Comparison of ENCODE assay signal across 22 cellular contexts in the genomic region with DNA sequence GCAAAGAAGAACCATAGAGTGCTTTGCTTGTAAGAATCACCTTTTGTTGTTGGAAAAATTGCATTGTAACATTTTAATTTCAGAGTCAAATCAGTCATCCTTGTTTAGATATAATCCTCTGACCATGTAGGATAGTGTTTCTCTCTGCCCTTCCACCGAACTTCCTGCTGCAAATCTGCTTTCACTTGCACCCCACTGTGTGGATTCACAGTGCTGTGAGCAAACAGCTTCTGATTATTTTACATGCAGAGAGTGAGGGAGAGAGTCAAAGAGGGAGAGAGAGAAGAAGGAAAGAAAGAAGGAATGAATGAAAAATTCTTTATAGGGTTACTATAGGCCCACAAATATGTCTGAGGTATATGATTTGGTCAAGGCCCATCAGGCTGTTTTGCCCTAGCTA. TPM values are rescaled to one million over a fixed set of nuclear protein-coding genes. Genes with fewer than 3 reads are reported as not detected.
DNase-seq lines count a peak whose midpoint lies in the region; ATAC-seq and TF ChIP-seq lines count a peak whose summit lies in the region.
"Had no signal": no experiment of that assay in that cellular context is flagged by ENCODE, and none has a peak within 500 bp of the region (broad histone marks: within the 10 kb centered on the region; RNA-seq: fewer than 3 reads in every experiment).

No MANE protein-coding gene starts in this region.

- H3K23me2 ChIP-seq in H9 (ENCODE audit: insufficient read length, low read depth, low read length, poor library complexity, severe bottlenecking), result no peaks in the 10 kb centered on the region

- ATAC-seq in HG03196 (IDR thresholded peaks at IDR 0.05; ENCODE audit: unreplicated experiment) (no peak), HG02588 (IDR thresholded peaks at IDR 0.05; ENCODE audit: unreplicated experiment) (no peak), GM21529 (IDR thresholded peaks at IDR 0.05; ENCODE audit: unreplicated experiment) (no peak)
- no peak for ATAC-seq in activated CD4-positive, alpha-beta T cell treated with anti-CD3 and anti-CD28 coated beads for 36 hours
- ATAC-seq: GM12878, HepG2, K562, Panc1, T-cell had no signal

- no peak for TF ChIP-seq CTCF in H9 (conservative IDR thresholded peaks at IDR 0.05)
- TF ChIP-seq CTCF in endodermal cell (conservative IDR thresholded peaks at IDR 0.05), result no peak

- no peaks in the 10 kb centered on the region for H3K36me3 ChIP-seq in endodermal cell (ENCODE audit: control insufficient read depth, insufficient read depth, low read length)
- H3K36me3 ChIP-seq: MG63 had no signal

- H3K27ac ChIP-seq in H9 (ENCODE audit: insufficient read length, low read depth, low read length), result no peak overlapping the region
- H3K27ac ChIP-seq in endodermal cell (ENCODE audit: low read depth, low read length), result no peak overlapping the region

- H2BK120ac ChIP-seq in H9 (ENCODE audit: low read depth, low read length, poor library complexity, severe bottlenecking), result no peak overlapping the region

- H2AK5ac ChIP-seq in H9 (ENCODE audit: insufficient read length, low read length), result no peak overlapping the region

- H3K4me1 ChIP-seq in H9 (ENCODE audit: insufficient read depth, low read length), result peaks cover 8% of the 10 kb centered on the region; the same call in 1 of the 2 replicates
- no peaks in the 10 kb centered on the region for H3K4me1 ChIP-seq in endodermal cell (ENCODE audit: control insufficient read depth, insufficient read depth, low read length)

- H3K4ac ChIP-seq in H9 (ENCODE audit: low read depth, low read length), result no peak overlapping the region

- H3K18ac ChIP-seq in H9 (ENCODE audit: insufficient read length, low read depth, low read length), result no peak overlapping the region

- POLR2A ChIA-PET in activated CD4-positive, alpha-beta T cell treated with anti-CD3 and anti-CD28 coated beads for 36 hours (lab: Charles Lee), result no interaction called here

- peaks cover 2% of the 10 kb centered on the region; the same call in 1 of the 2 replicates for H3K27me3 Mint-ChIP-seq in H9 (ENCODE audit: low read depth)
- H3K27me3 Mint-ChIP-seq in endodermal cell (ENCODE audit: insufficient read depth), result peaks cover 30% of the 10 kb centered on the region
- H3K27me3 Mint-ChIP-seq in activated CD4-positive, alpha-beta T cell treated with anti-CD3 and anti-CD28 coated beads for 36 hours, result peaks cover 20% of the 10 kb centered on the region

- DNase-seq in COR-L47 (lab: John Stamatoyannopoulos, UW) (peak; percentile 55), H9 (peak; percentile 36), NCI-H2081 treated with DMSO at 0.1 percent for 48 hours (lab: John Stamatoyannopoulos, UW) (peak; percentile 59), endodermal cell (peak; percentile 71)
- DNase-seq in activated CD4-positive, alpha-beta T cell treated with anti-CD3 and anti-CD28 coated beads for 36 hours, result no peak
- DNase-seq: CD4-positive, CD25-positive, alpha-beta regulatory T cell; DND-41; GOT3; MG63; NCI-H1048; NCI-H1694 treated with DMSO at 0.1 percent for 48 hours; NCI-H2107; NCI-H524 treated with DMSO at 0.1 percent for 48 hours; NK-92 treated with Interleukin-12 subunit alpha and Interleukin-12 subunit beta, amount 100 ng/mL, for 24 hours; T-cell had no signal

- H3K14ac ChIP-seq in H9 (ENCODE audit: insufficient read depth, low read length), result no peak overlapping the region

- H2BK5ac ChIP-seq in H9 (ENCODE audit: insufficient read length, low read length), result no peak overlapping the region

- H3K79me2 ChIP-seq in H9 (ENCODE audit: insufficient read depth, low read length), result no peaks in the 10 kb centered on the region

- H3K27me3 ChIP-seq in H9 (ENCODE audit: insufficient read depth, low read length) (no peaks in the 10 kb centered on the region), endodermal cell (ENCODE audit: control insufficient read depth, insufficient read depth, low read length, poor library complexity, severe bottlenecking) (peaks cover 67% of the 10 kb centered on the region)
- H3K27me3 ChIP-seq: MG63 had no signal

- no peak overlapping the region for H3K4me3 ChIP-seq in endodermal cell (ENCODE audit: low read length)
- H3K4me3 ChIP-seq: GM12878, K562, MG63 had no signal

- peaks cover 14 to 17% of the 10 kb centered on the region in 2 experiments for H3K4me1 Mint-ChIP-seq in H9
- peaks cover 13% of the 10 kb centered on the region for H3K4me1 Mint-ChIP-seq in endodermal cell
- no peaks in the 10 kb centered on the region for H3K4me1 Mint-ChIP-seq in activated CD4-positive, alpha-beta T cell treated with anti-CD3 and anti-CD28 coated beads for 36 hours
- H3K4me1 Mint-ChIP-seq: CD4-positive, CD25-positive, alpha-beta regulatory T cell; T-cell had no signal

- WGBS in H9 (ENCODE audit: extremely low coverage, insufficient read length, low lambda C conversion rate), result no CpG with 5 or more reads among the region's 1 CpG
- 19% methylated on average over 1 of the region's 1 CpG; no CpG with 5 or more reads in 1 of the 2 experiments for WGBS in endodermal cell (ENCODE audit: insufficient coverage in 1 of 2, insufficient read length in 1 of 2), 2 experiments

- no peaks in the 10 kb centered on the region for H4K20me1 ChIP-seq in H9 (ENCODE audit: control insufficient read depth, insufficient read depth, insufficient read length)

- H3T11ph ChIP-seq in H9 (ENCODE audit: low read length), result no peak overlapping the region

- H3K9me3 Mint-ChIP-seq in H9 (no peaks in the 10 kb centered on the region), endodermal cell (no peaks in the 10 kb centered on the region)
- H3K9me3 Mint-ChIP-seq in activated CD4-positive, alpha-beta T cell treated with anti-CD3 and anti-CD28 coated beads for 36 hours (ENCODE audit: low read depth), result no peaks in the 10 kb centered on the region
- H3K9me3 Mint-ChIP-seq: CD4-positive, CD25-positive, alpha-beta regulatory T cell; T-cell had no signal

- H2AFZ ChIP-seq in H9 (ENCODE audit: low read length), result no peak overlapping the region

- no peak overlapping the region for H2BK15ac ChIP-seq in H9 (ENCODE audit: low read depth, low read length)

- no peak overlapping the region for H2BK20ac ChIP-seq in H9 (ENCODE audit: low read depth, low read length, poor library complexity, severe bottlenecking)

- H4K91ac ChIP-seq in H9 (ENCODE audit: insufficient read length, low read depth, low read length), result no peak overlapping the region

- no peaks in the 10 kb centered on the region for H3K36me3 Mint-ChIP-seq in H9 (ENCODE audit: insufficient read depth in 1 of 3, low read depth in 3 of 3)
- no peaks in the 10 kb centered on the region for H3K36me3 Mint-ChIP-seq in endodermal cell (ENCODE audit: low read depth)
- H3K36me3 Mint-ChIP-seq in activated CD4-positive, alpha-beta T cell treated with anti-CD3 and anti-CD28 coated beads for 36 hours (ENCODE audit: low read depth), result no peaks in the 10 kb centered on the region
- H3K36me3 Mint-ChIP-seq: CD4-positive, CD25-positive, alpha-beta regulatory T cell; T-cell had no signal

- no peak overlapping the region for H3K9ac ChIP-seq in H9 (ENCODE audit: extremely low read depth, insufficient read length, low read length)
- H3K9ac ChIP-seq in endodermal cell (ENCODE audit: extremely low read depth, low read length, poor library complexity, severe bottlenecking), result no peak overlapping the region

- no peak overlapping the region for H3K56ac ChIP-seq in H9 (ENCODE audit: insufficient read length, low read depth, low read length)

- H2BK12ac ChIP-seq in H9 (ENCODE audit: insufficient read length, low read depth, low read length), result no peak overlapping the region

- no peak overlapping the region for H3K4me2 ChIP-seq in H9 (ENCODE audit: insufficient read depth, insufficient read length, low read length)

- H3K27ac Mint-ChIP-seq in H9 (peak overlapping the region in 1 of 3 experiments; percentile 12; a peak in 1 of 7 replicates), endodermal cell (no peak overlapping the region)
- H3K27ac Mint-ChIP-seq in activated CD4-positive, alpha-beta T cell treated with anti-CD3 and anti-CD28 coated beads for 36 hours, result no peak overlapping the region
- H3K27ac Mint-ChIP-seq: CD4-positive, CD25-positive, alpha-beta regulatory T cell; T-cell had no signal

- H3K23ac ChIP-seq in H9 (ENCODE audit: insufficient read length, low read depth, low read length), result no peak overlapping the region

- H3K4me3 Mint-ChIP-seq in H9 (no peak overlapping the region), endodermal cell (no peak overlapping the region)
- no peak overlapping the region for H3K4me3 Mint-ChIP-seq in activated CD4-positive, alpha-beta T cell treated with anti-CD3 and anti-CD28 coated beads for 36 hours
- H3K4me3 Mint-ChIP-seq: CD4-positive, CD25-positive, alpha-beta regulatory T cell; T-cell had no signal

- H3K9me3 ChIP-seq in H9 (ENCODE audit: control insufficient read depth, low read depth, low read length) (no peaks in the 10 kb centered on the region), endodermal cell (ENCODE audit: control insufficient read depth, low read length) (no peaks in the 10 kb centered on the region)
- H3K9me3 ChIP-seq: MG63 had no signal

- intact Hi-C loops in activated CD4-positive, alpha-beta T cell treated with anti-CD3 and anti-CD28 coated beads for 36 hours (cut with DNase I, micrococcal nuclease), result no loop called here

- CTCF ChIA-PET in activated CD4-positive, alpha-beta T cell treated with anti-CD3 and anti-CD28 coated beads for 36 hours (lab: Charles Lee), result interaction anchor here (1.1 kb wide), 2 partner anchors 10 to 287 kb away, joined by 3 to 4 read pairs; no protein-coding TSS in a partner anchor

- H4K8ac ChIP-seq in H9 (replicated peaks; ENCODE audit: insufficient read length, low read depth, low read length), result no peak overlapping the region

- no peaks in the 10 kb centered on the region for H3K79me1 ChIP-seq in H9 (ENCODE audit: insufficient read depth, low read depth, low read length, poor library complexity, severe bottlenecking)

- H4K5ac ChIP-seq in H9 (ENCODE audit: insufficient read length, low read depth, low read length), result no peak overlapping the region

RNA-seq across cellular contexts. Expression of gene SEM1, which starts 30.0 kb away (rescaled TPM):
- total RNA-seq in H9 (2021), result 75.6 and 79.9 TPM in 2 replicates
- 100 to 1,000 TPM in 1 of 2 donors, 10 to 100 TPM in 1; 85.1 to 127 TPM for total RNA-seq in endodermal cell
- polyA plus RNA-seq in endodermal cell (2013, experiment 1 of 2), result 180 TPM
- polyA plus RNA-seq in endodermal cell (2013, experiment 2 of 2), result 181 TPM
- total RNA-seq in activated CD4-positive, alpha-beta T cell treated with anti-CD3 and anti-CD28 coated beads for 36 hours, result 10 to 100 TPM; 42.9 to 46.4 TPM
